Comparison of ENCODE assay signal across 19 cellular contexts in genomic region chr5:168377525-168377924, GRCh38.
DNase-seq lines count a peak whose midpoint lies in the region; ATAC-seq and TF ChIP-seq lines count a peak whose summit lies in the region.
"Had no signal": no experiment of that assay in that cellular context is flagged by ENCODE, and none has a peak within 500 bp of the region (broad histone marks: within the 10 kb centered on the region; RNA-seq: fewer than 3 reads in every experiment).

No MANE protein-coding gene starts in this region.

- ATAC-seq in central memory CD8-positive, alpha-beta T cell (replicated peaks; ENCODE audit: extremely low read depth, poor library complexity, severe bottlenecking): no peak
- no peak for ATAC-seq in GM18861 (IDR thresholded peaks at IDR 0.05; ENCODE audit: unreplicated experiment)

- peak; percentile 13 for DNase-seq in DMS 273 (lab: John Stamatoyannopoulos, UW; ENCODE audit: unreplicated experiment)
- DNase-seq in DMS 273 treated with DMSO at 0.1 percent for 48 hours (lab: John Stamatoyannopoulos, UW): no peak
- DNase-seq in GM12864 (ENCODE audit: low read depth): peak; percentile 10
- peak; percentile 7 for DNase-seq in NCI-H526 treated with DMSO at 0.1 percent for 48 hours (lab: John Stamatoyannopoulos, UW)
- no peak for DNase-seq in central memory CD8-positive, alpha-beta T cell (ENCODE audit: low spot score in 2 of 2)
- DNase-seq in posterior vena cava (ENCODE audit: low spot score): no peak
- DNase-seq in AG20443 (ENCODE audit: low spot score): no peak
- DNase-seq: COR-L47; EL; GM23248; NCI-H1417 treated with DMSO at 0.1 percent for 48 hours; NCI-H2029; NCI-H446; NK-92 treated with Interleukin-12 subunit alpha and Interleukin-12 subunit beta, amount 100 ng/mL, for 24 hours; Peyer's patch; SW 1271 had no signal

- H3K27ac Mint-ChIP-seq in central memory CD8-positive, alpha-beta T cell (ENCODE audit: low read depth): peak overlapping the region; percentile 9
- H3K27ac Mint-ChIP-seq: CD14-positive monocyte had no signal

- peaks cover 2% of the 10 kb centered on the region for H3K36me3 Mint-ChIP-seq in central memory CD8-positive, alpha-beta T cell (ENCODE audit: insufficient read depth)
- H3K36me3 Mint-ChIP-seq: CD14-positive monocyte had no signal

- intact Hi-C loops in posterior vena cava (cut with DNase I): no loop called here

- no peak overlapping the region for H3K4me3 Mint-ChIP-seq in central memory CD8-positive, alpha-beta T cell
- H3K4me3 Mint-ChIP-seq: CD14-positive monocyte had no signal

- H3K4me3 ChIP-seq in GM12864 (ENCODE audit: low read depth, low read length): no peak overlapping the region
- H3K4me3 ChIP-seq: GM23248, HAP-1, Peyer's patch had no signal

- H3K27me3 Mint-ChIP-seq in central memory CD8-positive, alpha-beta T cell: no peaks in the 10 kb centered on the region

- no peaks in the 10 kb centered on the region for H3K9me3 Mint-ChIP-seq in central memory CD8-positive, alpha-beta T cell

- TF ChIP-seq CTCF in GM12864 (IDR thresholded peaks at IDR 0.05; ENCODE audit: low read depth, low read length, missing control alignments): no peak

- H3K4me1 Mint-ChIP-seq in central memory CD8-positive, alpha-beta T cell: peaks cover 8% of the 10 kb centered on the region
- H3K4me1 Mint-ChIP-seq: CD14-positive monocyte had no signal

Comparison
In these comparisons a context has a peak if more than half of its experiments do, and no peak if none do; other contexts are left out.
1. DNase-seq: peak in DMS 273 (single experiment), GM12864 (single experiment) and NCI-H526 treated with DMSO at 0.1 percent for 48 hours (single experiment); none in DMS 273 treated with DMSO at 0.1 percent for 48 hours (single experiment), central memory CD8-positive, alpha-beta T cell (0 of 2), posterior vena cava (single experiment) and AG20443 (single experiment).